Comparison of ENCODE assay signal across 1 cellular context in genomic region chr1:244322791-244323521, GRCh38.
TF ChIP-seq lines count a peak whose summit lies in the region.

No MANE protein-coding gene starts in this region.

TF ChIP-seq in K562, 482 proteins besides CTCF, POLR2A, EP300 and RAD21 (continued from another document and continues in another):
- TF ChIP-seq HBP1 (CRISPR knock-in tag; IDR thresholded peaks at IDR 0.05) (no peak), NFIX (CRISPR knock-in tag; IDR thresholded peaks at IDR 0.05; ENCODE audit: low read depth) (no peak), ZFPM2 (CRISPR knock-in tag; IDR thresholded peaks at IDR 0.05) (no peak), CHAMP1 (IDR thresholded peaks at IDR 0.05) (0 out of 2 replicates have a peak, but pooled peaks have one; percentile 30), ZNF224 (CRISPR knock-in tag; IDR thresholded peaks at IDR 0.05) (no peak), LEF1 (IDR thresholded peaks at IDR 0.05) (peak; percentile 50; the same call in 1 of the 2 replicates), NONO (IDR thresholded peaks at IDR 0.05; ENCODE audit: low read depth in 2 of 2, low read length in 1 of 2) (no peak), ELF1 (tag; IDR thresholded peaks at IDR 0.05) (no peak), MTA2 (IDR thresholded peaks at IDR 0.05; ENCODE audit: low read depth) (no peak), ZFP36 (IDR thresholded peaks at IDR 0.05; ENCODE audit: low read depth, low read length, partially characterized antibody) (no peak), TCFL5 (CRISPR knock-in tag; conservative IDR thresholded peaks at IDR 0.05) (no peak), RBBP5 (IDR thresholded peaks at IDR 0.05; ENCODE audit: borderline replicate concordance, insufficient read depth, low read length, poor library complexity, severe bottlenecking) (no peak), RBM25 (IDR thresholded peaks at IDR 0.05; ENCODE audit: low read depth, low read length, severe bottlenecking) (no peak), ZNF511 (CRISPR knock-in tag; IDR thresholded peaks at IDR 0.05) (no peak), ZC3H8 (IDR thresholded peaks at IDR 0.05) (no peak), RREB1 (CRISPR knock-in tag; IDR thresholded peaks at IDR 0.05) (no peak), ILF3 (IDR thresholded peaks at IDR 0.05; ENCODE audit: borderline replicate concordance) (no peak), NCOA6 (IDR thresholded peaks at IDR 0.05) (no peak; the same call in 1 of the 2 replicates), TSHZ1 (CRISPR knock-in tag; IDR thresholded peaks at IDR 0.05) (0 out of 2 replicates have a peak, but pooled peaks have one; percentile 20), HCFC1 (IDR thresholded peaks at IDR 0.05; ENCODE audit: low read depth, low read length) (no peak), ZNF212 (CRISPR knock-in tag; IDR thresholded peaks at IDR 0.05) (no peak), ZNF583 (CRISPR knock-in tag; IDR thresholded peaks at IDR 0.05) (no peak), E2F5 (CRISPR knock-in tag; IDR thresholded peaks at IDR 0.05) (no peak), ZNF41 (CRISPR knock-in tag; conservative IDR thresholded peaks at IDR 0.05) (no peak), ARHGAP35 (IDR thresholded peaks at IDR 0.05; ENCODE audit: partially characterized antibody) (no peak), MAFF (IDR thresholded peaks at IDR 0.05; ENCODE audit: low read length) (peak; percentile 26; the same call in 1 of the 2 replicates), HES1 (IDR thresholded peaks at IDR 0.05; ENCODE audit: low read depth) (no peak), TFE3 (CRISPR knock-in tag; IDR thresholded peaks at IDR 0.05) (no peak), MLLT1 (IDR thresholded peaks at IDR 0.05) (no peak), ZNF79 (CRISPR knock-in tag; IDR thresholded peaks at IDR 0.05; ENCODE audit: low read depth) (no peak), ZNF253 (CRISPR knock-in tag; conservative IDR thresholded peaks at IDR 0.05) (no peak), CTBP1 (IDR thresholded peaks at IDR 0.05; ENCODE audit: borderline replicate concordance) (no peak), DLX4 (CRISPR knock-in tag; IDR thresholded peaks at IDR 0.05) (no peak), ZNF197 (CRISPR knock-in tag; IDR thresholded peaks at IDR 0.05; ENCODE audit: low read depth) (no peak), ETV1 (tag; conservative IDR thresholded peaks at IDR 0.05; ENCODE audit: low read depth) (0 out of 2 replicates have a peak, but pooled peaks have one; percentile 18), POLR2H (tag; IDR thresholded peaks at IDR 0.05; ENCODE audit: low read depth) (peak; percentile 43; the same call in 1 of the 2 replicates)
